In the genomic region with DNA sequence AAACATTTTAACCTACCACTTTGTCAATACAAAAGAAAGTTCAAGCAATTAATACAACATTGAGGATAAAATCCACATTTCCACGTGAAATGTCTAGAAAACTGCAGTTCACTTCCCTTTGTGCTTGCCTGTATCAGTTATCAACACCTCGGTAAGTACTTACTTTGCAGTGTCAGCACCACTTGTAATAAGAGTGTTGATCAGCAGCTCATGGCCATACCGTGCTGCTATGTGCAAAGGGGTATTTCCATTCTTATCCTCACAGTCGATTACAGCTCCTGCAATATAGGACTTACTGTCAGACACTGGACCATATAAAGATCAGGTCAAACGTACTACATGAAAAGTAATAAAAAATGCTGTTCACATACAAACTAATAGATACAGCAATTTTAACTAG, we compare ENCODE assay signal across 18 cellular contexts.
A peak's percentile ranks its signal among the peaks of the same experiment; 100 is the strongest.
DNase-seq lines count a peak whose midpoint lies in the region; ATAC-seq, FAIRE-seq and TF ChIP-seq lines count a peak whose summit lies in the region.
"Had no signal": no experiment of that assay in that cellular context is flagged by ENCODE, and none has a peak within 500 bp of the region (broad histone marks: within the 10 kb centered on the region; RNA-seq: fewer than 3 reads in every experiment).

No MANE protein-coding gene starts in this region.

- H2AFZ ChIP-seq in GM12878 (ENCODE audit: control insufficient read depth, low read depth, low read length) = no peak overlapping the region; the same call in 1 of the 2 replicates
- H2AFZ ChIP-seq in SK-N-SH (ENCODE audit: low read depth) = no peak overlapping the region

- WGBS in GM12878 (ENCODE audit: insufficient coverage, insufficient replicate concordance, low lambda C conversion rate, missing lambda C conversion rate) = 58% methylated on average over 5 of the region's 5 CpGs
- 96% methylated on average over 5 of the region's 5 CpGs for WGBS in SK-N-SH (ENCODE audit: low lambda C conversion rate)

- no peaks in the 10 kb centered on the region for H3K27me3 Mint-ChIP-seq in activated CD4-positive, alpha-beta T cell treated with anti-CD3 and anti-CD28 coated beads for 36 hours
- H3K27me3 Mint-ChIP-seq: B cell; CD4-positive, alpha-beta T cell had no signal

- ATAC-seq in Right ventricle myocardium inferior = no peak
- ATAC-seq in GM12878 = peak; percentile 81
- ATAC-seq in activated CD4-positive, alpha-beta T cell treated with anti-CD3 and anti-CD28 coated beads for 36 hours = no peak

- H3K36me3 ChIP-seq in cardiac muscle cell (no peaks in the 10 kb centered on the region), GM12878 (ENCODE audit: control insufficient read depth in 2 of 2, insufficient read depth in 2 of 2, low read length in 1 of 2) (peaks cover 2 to 19% of the 10 kb centered on the region in 2 experiments), SK-N-SH (replicated peaks in 1 of 2; ENCODE audit: control insufficient read depth in 1 of 2, insufficient read depth in 2 of 2, low read length in 1 of 2) (peaks cover 58 to 83% of the 10 kb centered on the region in 2 experiments)

- intact Hi-C loops in Right ventricle myocardium inferior (cut with DNase I) = no loop called here
- intact Hi-C loops in GM12878 (cut with micrococcal nuclease; ENCODE audit: unreplicated experiment) = no loop called here
- intact Hi-C loops in activated CD4-positive, alpha-beta T cell treated with anti-CD3 and anti-CD28 coated beads for 36 hours (cut with DNase I, micrococcal nuclease) = no loop called here

- TF ChIP-seq EP300 in GM12878 (IDR thresholded peaks at IDR 0.05; ENCODE audit: borderline replicate concordance in 1 of 2, control insufficient read depth in 1 of 2, low read depth in 2 of 2, low read length in 2 of 2) = no peak
- TF ChIP-seq EP300 in SK-N-SH (IDR thresholded peaks at IDR 0.05; ENCODE audit: borderline replicate concordance in 1 of 2, low read depth in 1 of 2, low read length in 1 of 2) = no peak

- H3K9ac ChIP-seq in GM12878 (ENCODE audit: control insufficient read depth, insufficient read depth, low read length) = no peak overlapping the region
- H3K9ac ChIP-seq in SK-N-SH = no peak overlapping the region

- in situ Hi-C loops in GM12878 (cut with MboI) = no loop called here

- H3F3A ChIP-seq in SK-N-SH (replicated peaks; ENCODE audit: insufficient read depth) = peaks cover 16% of the 10 kb centered on the region

- DNase-seq in cardiac muscle cell (ENCODE audit: low read depth in 1 of 2, low spot score in 1 of 2) = peak; percentile 10 to 80
- DNase-seq in Right ventricle myocardium inferior (ENCODE audit: missing footprints) = no peak
- no peak for DNase-seq in GM18507 (ENCODE audit: extremely low spot score, insufficient read length, low read depth)
- DNase-seq in GM12878 (ENCODE audit: low read depth, low spot score) = no peak
- no peak for DNase-seq in SK-N-SH
- no peak for DNase-seq in AML-193 (lab: John Stamatoyannopoulos, UW)
- DNase-seq in activated CD4-positive, alpha-beta T cell treated with anti-CD3 and anti-CD28 coated beads for 36 hours = no peak
- DNase-seq: ACHN; C1 segment of cervical spinal cord; Calu3; CD4-positive, alpha-beta T cell; DMS 273 treated with DMSO at 0.1 percent for 48 hours; HCEC 1CT; HFFc6; IMR-90; KG1 had no signal

- no peaks in the 10 kb centered on the region for H3K9me3 ChIP-seq in cardiac muscle cell (ENCODE audit: low read depth)
- no peaks in the 10 kb centered on the region; the same call in 2 of the 3 replicates for H3K9me3 ChIP-seq in GM12878 (replicated peaks; ENCODE audit: control insufficient read depth, insufficient read depth, low read length)
- H3K9me3 ChIP-seq in SK-N-SH = no peaks in the 10 kb centered on the region

- no peak for TF ChIP-seq CTCF in cardiac muscle cell (IDR thresholded peaks at IDR 0.05; ENCODE audit: low read depth, low read length)
- no peak for TF ChIP-seq CTCF in GM12878 (IDR thresholded peaks at IDR 0.05 in 2 of 3, conservative IDR thresholded peaks at IDR 0.05 in 1 of 3; ENCODE audit: control insufficient read depth in 2 of 3, extremely low read depth in 1 of 3, insufficient read depth in 1 of 3, low read depth in 3 of 3, low read length in 3 of 3)
- TF ChIP-seq CTCF in SK-N-SH (IDR thresholded peaks at IDR 0.05) = no peak

- H3K4me3 ChIP-seq in cardiac muscle cell (no peak overlapping the region), GM12878 (no peak overlapping the region), SK-N-SH (ENCODE audit: low read depth in 2 of 2, low read length in 1 of 2) (no peak overlapping the region)

- H3K4me1 Mint-ChIP-seq in activated CD4-positive, alpha-beta T cell treated with anti-CD3 and anti-CD28 coated beads for 36 hours = peaks cover 2% of the 10 kb centered on the region

- FAIRE-seq in GM18507 (lab: Jason Lieb, UNC) (peak; percentile 33), GM12878 (lab: Jason Lieb, UNC) (no peak)
- FAIRE-seq: GM19239 had no signal

- H3K4me1 ChIP-seq in cardiac muscle cell (ENCODE audit: low read depth) (peaks cover 11% of the 10 kb centered on the region), GM12878 (ENCODE audit: control insufficient read depth, insufficient read depth, low read length) (no peaks in the 10 kb centered on the region; the same call in 1 of the 2 replicates), SK-N-SH (ENCODE audit: control insufficient read depth in 1 of 2, insufficient read depth in 2 of 2, low read depth in 1 of 2, low read length in 1 of 2) (no peaks in the 10 kb centered on the region; a peak in 1 of 4 replicates)

- H3K9me3 Mint-ChIP-seq in activated CD4-positive, alpha-beta T cell treated with anti-CD3 and anti-CD28 coated beads for 36 hours (ENCODE audit: low read depth) = no peaks in the 10 kb centered on the region
- H3K9me3 Mint-ChIP-seq: CD4-positive, alpha-beta T cell; HFFc6 had no signal

- no peak overlapping the region for H3K27ac Mint-ChIP-seq in activated CD4-positive, alpha-beta T cell treated with anti-CD3 and anti-CD28 coated beads for 36 hours
- H3K27ac Mint-ChIP-seq: B cell; CD4-positive, alpha-beta T cell; HFFc6 had no signal

- SMC1A ChIA-PET in GM12878 (lab: Charles Lee; ENCODE audit: uncharacterized antibody, unreplicated experiment) = interaction anchor here (0.8 to 4.4 kb wide), 29 partner anchors 10 to 99 kb away, joined by 3 to 46 read pairs (median 5); a partner anchor contains a TSS

- H3K27me3 ChIP-seq in cardiac muscle cell (peaks cover 76% of the 10 kb centered on the region), GM12878 (replicated peaks in 1 of 2; ENCODE audit: control insufficient read depth in 2 of 2, insufficient read depth in 2 of 2, low read length in 1 of 2) (no peaks in the 10 kb centered on the region), SK-N-SH (ENCODE audit: insufficient read depth) (no peaks in the 10 kb centered on the region)

- no peaks in the 10 kb centered on the region for H4K20me1 ChIP-seq in GM12878 (ENCODE audit: control insufficient read depth, insufficient read depth)
- H4K20me1 ChIP-seq in SK-N-SH (ENCODE audit: insufficient read depth) = no peaks in the 10 kb centered on the region

- no peak overlapping the region for H3K27ac ChIP-seq in cardiac muscle cell
- H3K27ac ChIP-seq in GM12878 (ENCODE audit: control insufficient read depth, insufficient read depth) = no peak overlapping the region
- no peak overlapping the region for H3K27ac ChIP-seq in SK-N-SH (ENCODE audit: low read depth in 2 of 2, low read length in 1 of 2)

- RAD21 ChIA-PET in GM12878 (lab: Charles Lee; ENCODE audit: unreplicated experiment) = interaction anchor here (0.9 to 4.3 kb wide), 15 partner anchors 12 to 134 kb away, joined by 3 to 39 read pairs (median 9); a partner anchor contains a TSS

- H3K4me2 ChIP-seq in GM12878 (ENCODE audit: control insufficient read depth, insufficient read depth) (no peak overlapping the region), SK-N-SH (no peak overlapping the region)

- no peaks in the 10 kb centered on the region for H3K9me2 ChIP-seq in SK-N-SH

- H3K79me2 ChIP-seq in GM12878 (ENCODE audit: control insufficient read depth, insufficient read depth, low read length) (no peaks in the 10 kb centered on the region), SK-N-SH (ENCODE audit: insufficient read depth) (peaks cover 53% of the 10 kb centered on the region)

- TF ChIP-seq RAD21 in GM12878 (IDR thresholded peaks at IDR 0.05; ENCODE audit: insufficient read depth, low read depth, low read length) (no peak), SK-N-SH (IDR thresholded peaks at IDR 0.05; ENCODE audit: low read length) (no peak)

- no peak overlapping the region for H3K4me3 Mint-ChIP-seq in activated CD4-positive, alpha-beta T cell treated with anti-CD3 and anti-CD28 coated beads for 36 hours
- H3K4me3 Mint-ChIP-seq: B cell; CD4-positive, alpha-beta T cell; HFFc6 had no signal

- POLR2A ChIA-PET in GM12878 (lab: Charles Lee) (interaction anchor here (0.6 to 1.8 kb wide), 5 partner anchors 38 to 95 kb away, joined by 3 to 11 read pairs (median 3); no protein-coding TSS in a partner anchor), SK-N-SH (lab: Yijun Ruan, JAX) (no interaction called here)
- POLR2A ChIA-PET in activated CD4-positive, alpha-beta T cell treated with anti-CD3 and anti-CD28 coated beads for 36 hours (lab: Charles Lee) = no interaction called here

- peaks cover 23% of the 10 kb centered on the region for H3K36me3 Mint-ChIP-seq in activated CD4-positive, alpha-beta T cell treated with anti-CD3 and anti-CD28 coated beads for 36 hours (ENCODE audit: low read depth)

- BruUV-seq in GM12878 (replicated peaks; lab: Mats Ljungman, UMichigan) = no TSS peak

- no peak for TF ChIP-seq POLR2A in GM12878 (IDR thresholded peaks at IDR 0.05; ENCODE audit: low read depth, low read length)

- CTCF ChIA-PET in GM12878 (lab: Yijun Ruan, JAX) (interaction anchor here (0.7 to 3.1 kb wide), 17 partner anchors 9 to 103 kb away, joined by 3 to 24 read pairs (median 4); no protein-coding TSS in a partner anchor), SK-N-SH (lab: Yijun Ruan, JAX) (interaction anchor here (1.5 kb wide), 2 partner anchors 51 to 99 kb away, joined by 3 read pairs; no protein-coding TSS in a partner anchor)
- CTCF ChIA-PET in activated CD4-positive, alpha-beta T cell treated with anti-CD3 and anti-CD28 coated beads for 36 hours (lab: Charles Lee) = interaction anchor here (0.7 to 1.6 kb wide), 2 partner anchors 11 to 338 kb away, joined by 3 to 5 read pairs; no protein-coding TSS in a partner anchor

TF ChIP-seq in GM12878, 131 proteins besides CTCF, POLR2A, EP300 and RAD21 (continues in another document):
- TF ChIP-seq ZNF207 (IDR thresholded peaks at IDR 0.05; ENCODE audit: borderline replicate concordance) = no peak
- no peak for TF ChIP-seq YY1 (IDR thresholded peaks at IDR 0.05; ENCODE audit: low read depth, low read length)
- no peak for TF ChIP-seq ZNF217 (IDR thresholded peaks at IDR 0.05)
- TF ChIP-seq KLF5 (IDR thresholded peaks at IDR 0.05; ENCODE audit: partially characterized antibody) = no peak

TF ChIP-seq in SK-N-SH, 30 proteins besides CTCF, POLR2A, EP300 and RAD21 (continues in another document):
- TF ChIP-seq, protein P1, sequence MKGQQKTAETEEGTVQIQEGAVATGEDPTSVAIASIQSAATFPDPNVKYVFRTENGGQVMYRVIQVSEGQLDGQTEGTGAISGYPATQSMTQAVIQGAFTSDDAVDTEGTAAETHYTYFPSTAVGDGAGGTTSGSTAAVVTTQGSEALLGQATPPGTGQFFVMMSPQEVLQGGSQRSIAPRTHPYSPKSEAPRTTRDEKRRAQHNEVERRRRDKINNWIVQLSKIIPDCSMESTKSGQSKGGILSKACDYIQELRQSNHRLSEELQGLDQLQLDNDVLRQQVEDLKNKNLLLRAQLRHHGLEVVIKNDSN (IDR thresholded peaks at IDR 0.05; ENCODE audit: borderline replicate concordance, low read depth) = no peak
- TF ChIP-seq GABPA (IDR thresholded peaks at IDR 0.05; ENCODE audit: low read depth) = no peak

Comparison
In these comparisons a context has a peak if more than half of its experiments do, and no peak if none do; other contexts are left out.
1. DNase-seq: peak in cardiac muscle cell (2 of 2); none in Right ventricle myocardium inferior (single experiment), GM18507 (single experiment), GM12878 (single experiment), SK-N-SH (single experiment), AML-193 (0 of 2) and activated CD4-positive, alpha-beta T cell treated with anti-CD3 and anti-CD28 coated beads for 36 hours (single experiment).